Comparison of ENCODE assay signal across 37 cellular contexts in the genomic region with DNA sequence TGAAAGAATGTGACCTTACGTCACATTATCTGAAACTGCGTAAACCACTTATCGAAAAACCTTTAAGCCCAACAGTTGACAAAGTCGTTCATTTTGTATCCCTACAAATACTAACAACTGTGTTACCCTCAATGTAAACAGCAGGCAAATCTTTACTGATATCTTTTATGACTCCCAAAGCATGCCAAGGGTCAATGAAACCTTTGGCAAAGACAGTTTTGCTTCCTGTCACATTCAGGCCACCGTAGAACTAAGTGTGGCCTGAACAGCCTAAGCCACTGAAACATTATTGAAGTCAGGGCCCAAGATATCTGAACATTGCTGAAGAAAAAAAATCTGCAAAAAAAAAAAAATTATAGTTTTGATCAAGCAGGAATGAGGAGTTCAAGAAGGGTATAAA.
DNase-seq lines count a peak whose midpoint lies in the region; ATAC-seq, FAIRE-seq and TF ChIP-seq lines count a peak whose summit lies in the region.
"Had no signal": no experiment of that assay in that cellular context is flagged by ENCODE, and none has a peak within 500 bp of the region (broad histone marks: within the 10 kb centered on the region; RNA-seq: fewer than 3 reads in every experiment).

No MANE protein-coding gene starts in this region.

- H3K4me1 ChIP-seq in small intestine (ENCODE audit: control insufficient read depth in 2 of 2, insufficient read depth in 1 of 2, low read depth in 1 of 2, low read length in 1 of 2) (no peaks in the 10 kb centered on the region), endodermal cell (ENCODE audit: control insufficient read depth, insufficient read depth, low read length) (peaks cover 3% of the 10 kb centered on the region)
- H3K4me1 ChIP-seq: A549, BE2C, BLaER1 had no signal

- no peaks in the 10 kb centered on the region for H3K36me3 Mint-ChIP-seq in endodermal cell (ENCODE audit: low read depth)
- H3K36me3 Mint-ChIP-seq: CD14-positive monocyte; CD4-positive, alpha-beta memory T cell; CD4-positive, CD25-positive, alpha-beta regulatory T cell; CD8-positive, alpha-beta memory T cell; CD8-positive, alpha-beta T cell had no signal

- no peak overlapping the region for H3K4me3 ChIP-seq in fibroblast of villous mesenchyme (ENCODE audit: low read depth, low read length)
- no peak overlapping the region for H3K4me3 ChIP-seq in small intestine (ENCODE audit: low read depth in 1 of 2, low read length in 2 of 2)
- no peak overlapping the region for H3K4me3 ChIP-seq in endodermal cell (ENCODE audit: low read length)
- H3K4me3 ChIP-seq: A549; BLaER1; BLaER1 treated with 17β-estradiol and CSF1 and Interleukin-3, amounts not matched to agents 10 nM and 100 nM had no signal

- no peaks in the 10 kb centered on the region for H3K27me3 ChIP-seq in small intestine (ENCODE audit: control insufficient read depth in 2 of 2, insufficient read depth in 2 of 2, low read length in 2 of 2)
- no peaks in the 10 kb centered on the region for H3K27me3 ChIP-seq in endodermal cell (ENCODE audit: control insufficient read depth, insufficient read depth, low read length, poor library complexity, severe bottlenecking)
- H3K27me3 ChIP-seq: BLaER1; BLaER1 treated with 17β-estradiol and CSF1 and Interleukin-3, amounts not matched to agents 10 nM and 100 nM had no signal

- WGBS in small intestine, 3 donors: 19 to 67% (median 38%) methylated on average over 5 of the region's 5 CpGs
- 91 to 94% methylated on average over 5 of the region's 5 CpGs for WGBS in endodermal cell (ENCODE audit: insufficient coverage in 1 of 2, insufficient read length in 1 of 2), 2 experiments

- H3K4me3 Mint-ChIP-seq in endodermal cell: no peak overlapping the region
- H3K4me3 Mint-ChIP-seq: B cell; CD14-positive monocyte; CD4-positive, alpha-beta memory T cell; CD4-positive, alpha-beta T cell; CD4-positive, CD25-positive, alpha-beta regulatory T cell; CD8-positive, alpha-beta memory T cell; CD8-positive, alpha-beta T cell had no signal

- peaks cover 14% of the 10 kb centered on the region for H3K4me1 Mint-ChIP-seq in endodermal cell
- H3K4me1 Mint-ChIP-seq: B cell; CD4-positive, alpha-beta memory T cell; CD4-positive, CD25-positive, alpha-beta regulatory T cell; CD8-positive, alpha-beta memory T cell had no signal

- intact Hi-C loops in left colon (cut with DNase I, micrococcal nuclease): no loop called here

- FAIRE-seq in small intestine (lab: Jason Lieb, UNC): no peak
- FAIRE-seq: A204.1, A549, D721Med had no signal

- ATAC-seq in left colon (peak; percentile 67), HG02623 (IDR thresholded peaks at IDR 0.05; ENCODE audit: unreplicated experiment) (no peak)
- ATAC-seq: A549; CD8-positive, alpha-beta T cell had no signal

- H3K9ac ChIP-seq in endodermal cell (ENCODE audit: extremely low read depth, low read length, poor library complexity, severe bottlenecking): no peak overlapping the region
- H3K9ac ChIP-seq: BLaER1; BLaER1 treated with 17β-estradiol and CSF1 and Interleukin-3, amounts not matched to agents 10 nM and 100 nM had no signal

- DNase-seq in HuH-7 (ENCODE audit: low spot score) (peak; percentile 28), fibroblast of villous mesenchyme (ENCODE audit: low read depth) (peak; percentile 20), left colon (no peak), small intestine (peak; percentile 51), endodermal cell (no peak), epidermal melanocyte (ENCODE audit: insufficient read length, low spot score) (no peak), T-helper 2 cell (no peak)
- DNase-seq: 8988T; ACHN; AML-193; BE2C; C1 segment of cervical spinal cord; Caco-2; Calu3; CD4-positive, alpha-beta memory T cell; CD4-positive, alpha-beta T cell; CD4-positive, CD25-positive, alpha-beta regulatory T cell; CD8-positive, alpha-beta memory T cell; CD8-positive, alpha-beta T cell; COR-L47; DMS 273 treated with DMSO at 0.1 percent for 48 hours; DMS153; DMS53; DMS79; DMS79 treated with DMSO at 0.1 percent for 48 hours; DND-41; EL had no signal

- H3K27ac Mint-ChIP-seq in endodermal cell: no peak overlapping the region
- H3K27ac Mint-ChIP-seq: B cell; CD14-positive monocyte; CD4-positive, alpha-beta memory T cell; CD4-positive, alpha-beta T cell; CD4-positive, CD25-positive, alpha-beta regulatory T cell; CD8-positive, alpha-beta memory T cell; CD8-positive, alpha-beta T cell had no signal

- TF ChIP-seq CTCF in fibroblast of villous mesenchyme (IDR thresholded peaks at IDR 0.05; ENCODE audit: insufficient read depth, low read depth, low read length) (no peak), endodermal cell (conservative IDR thresholded peaks at IDR 0.05) (no peak)

- H3K36me3 ChIP-seq in small intestine (ENCODE audit: control insufficient read depth in 2 of 2, insufficient read depth in 2 of 2, low read length in 2 of 2): no peaks in the 10 kb centered on the region
- no peaks in the 10 kb centered on the region for H3K36me3 ChIP-seq in endodermal cell (ENCODE audit: control insufficient read depth, insufficient read depth, low read length)
- H3K36me3 ChIP-seq: BE2C; BLaER1; BLaER1 treated with 17β-estradiol and CSF1 and Interleukin-3, amounts not matched to agents 10 nM and 100 nM had no signal

- H3K27ac ChIP-seq in small intestine (ENCODE audit: low read depth in 1 of 2, low read length in 1 of 2): no peak overlapping the region
- H3K27ac ChIP-seq in endodermal cell (ENCODE audit: low read depth, low read length): no peak overlapping the region
- H3K27ac ChIP-seq: 22Rv1; A549; BLaER1; BLaER1 treated with 17β-estradiol and CSF1 and Interleukin-3, amounts not matched to agents 10 nM and 100 nM; C4-2B had no signal

- no peaks in the 10 kb centered on the region for H3K9me3 Mint-ChIP-seq in endodermal cell
- H3K9me3 Mint-ChIP-seq: CD4-positive, alpha-beta memory T cell; CD4-positive, alpha-beta T cell; CD8-positive, alpha-beta T cell had no signal

- peaks cover 2% of the 10 kb centered on the region for H3K27me3 Mint-ChIP-seq in endodermal cell (ENCODE audit: insufficient read depth)

- H3K9me3 ChIP-seq in small intestine (ENCODE audit: control insufficient read depth, low read depth): no peaks in the 10 kb centered on the region
- no peaks in the 10 kb centered on the region for H3K9me3 ChIP-seq in endodermal cell (ENCODE audit: control insufficient read depth, low read length)
- H3K9me3 ChIP-seq: A549; BE2C; BLaER1; BLaER1 treated with 17β-estradiol and CSF1 and Interleukin-3, amounts not matched to agents 10 nM and 100 nM; Caco-2 had no signal

Comparison
In these comparisons a context has a peak if more than half of its experiments do, and no peak if none do; other contexts are left out.
1. DNase-seq: peak in HuH-7 (single experiment), fibroblast of villous mesenchyme (single experiment) and small intestine (single experiment); none in left colon (0 of 2), endodermal cell (single experiment), epidermal melanocyte (single experiment) and T-helper 2 cell (0 of 5).